24 cellular contexts compared by ENCODE assay signal in genomic region chr10:129637010-129637409, GRCh38.
"Had no signal": no experiment of that assay in that cellular context is flagged by ENCODE, and none has a peak within 500 bp of the region (broad histone marks: within the 10 kb centered on the region; RNA-seq: fewer than 3 reads in every experiment).

No MANE protein-coding gene starts in this region.

- ATAC-seq: effector memory CD8-positive, alpha-beta T cell; gastrocnemius medialis; left ventricle myocardium superior; lower lobe of right lung; mucosa of descending colon; natural killer cell treated with Interleukin-12 subunit alpha and Interleukin-12 subunit beta and Interleukin-15 and Interleukin-18, amount 100 ng/mL, for 72 hours; stimulated activated effector memory CD8-positive, alpha-beta T cell treated with anti-CD3 and anti-CD28 coated beads, Interleukin-12 subunit alpha, Interleukin-12 subunit beta, amount 100 ng/mL, for 72 hours had no signal

- H3K27me3 ChIP-seq: colonic mucosa, gastrocnemius medialis, right atrium auricular region, sigmoid colon, stomach, thyroid gland, vagina had no signal

- H3K9me3 Mint-ChIP-seq: effector memory CD8-positive, alpha-beta T cell had no signal

- H3K4me3 ChIP-seq: colonic mucosa, gastrocnemius medialis, lower lobe of right lung, mucosa of descending colon, prostate gland, right atrium auricular region, sigmoid colon, stomach, thyroid gland, vagina had no signal

- H3K27ac Mint-ChIP-seq: effector memory CD8-positive, alpha-beta T cell; mesothelial cell of epicardium; natural killer cell treated with Interleukin-12 subunit alpha and Interleukin-12 subunit beta and Interleukin-15 and Interleukin-18, amount 100 ng/mL, for 72 hours; stimulated activated effector memory CD8-positive, alpha-beta T cell treated with anti-CD3 and anti-CD28 coated beads, Interleukin-12 subunit alpha, Interleukin-12 subunit beta, amount 100 ng/mL, for 72 hours had no signal

- H3K27me3 Mint-ChIP-seq: effector memory CD8-positive, alpha-beta T cell; naive B cell; natural killer cell treated with Interleukin-12 subunit alpha and Interleukin-12 subunit beta and Interleukin-15 and Interleukin-18, amount 100 ng/mL, for 72 hours had no signal

- H3K27ac ChIP-seq: colonic mucosa, gastrocnemius medialis, lower lobe of right lung, prostate gland, right atrium auricular region, sigmoid colon, stomach, thyroid gland, vagina had no signal

- H3K4me3 Mint-ChIP-seq: effector memory CD8-positive, alpha-beta T cell; mesothelial cell of epicardium; naive B cell; natural killer cell treated with Interleukin-12 subunit alpha and Interleukin-12 subunit beta and Interleukin-15 and Interleukin-18, amount 100 ng/mL, for 72 hours; neural crest cell; stimulated activated effector memory CD8-positive, alpha-beta T cell treated with anti-CD3 and anti-CD28 coated beads, Interleukin-12 subunit alpha, Interleukin-12 subunit beta, amount 100 ng/mL, for 72 hours had no signal

- H3K9me3 ChIP-seq: colonic mucosa, gastrocnemius medialis, prostate gland, thyroid gland, vagina had no signal

- H3K4me1 ChIP-seq: colonic mucosa, gastrocnemius medialis, lower lobe of right lung, prostate gland, right atrium auricular region, sigmoid colon, stomach, thyroid gland, vagina had no signal

- H3K36me3 ChIP-seq: colonic mucosa, gastrocnemius medialis, lower lobe of right lung, prostate gland, right atrium auricular region, sigmoid colon, stomach, thyroid gland, vagina had no signal

- H3K4me1 Mint-ChIP-seq: mesothelial cell of epicardium; neural crest cell; stimulated activated effector memory CD8-positive, alpha-beta T cell treated with anti-CD3 and anti-CD28 coated beads, Interleukin-12 subunit alpha, Interleukin-12 subunit beta, amount 100 ng/mL, for 72 hours had no signal

- DNase-seq: colonic mucosa; effector memory CD8-positive, alpha-beta T cell; foreskin fibroblast; gastrocnemius medialis; head of caudate nucleus; left ventricle myocardium superior; lower lobe of right lung; mucosa of descending colon; naive B cell; nucleus accumbens; sigmoid colon; stimulated activated CD4-positive, alpha-beta T cell treated with anti-CD3 and anti-CD28 coated beads, Interleukin-2, amount 100 ng/mL, for 24 hours; stimulated activated CD4-positive, alpha-beta T cell treated with anti-CD3 and anti-CD28 coated beads, Interleukin-4, amount 100 ng/mL, for 24 hours; stimulated activated naive CD4-positive, alpha-beta T cell treated with Interleukin-2 at 50 U/mL for 16 hours; stomach; thyroid gland; trophoblast cell had no signal
